Comparison of ENCODE assay signal across 1 cellular context in genomic region chr14:65228436-65228835, GRCh38.
TF ChIP-seq lines count a peak whose summit lies in the region.

No MANE protein-coding gene starts in this region.

TF ChIP-seq in HepG2, 621 proteins besides CTCF, POLR2A, EP300 and RAD21 (continued from another document):
- no peak for TF ChIP-seq FOXO4 (CRISPR knock-in tag; conservative IDR thresholded peaks at IDR 0.05)
- no peak for TF ChIP-seq CCDC6 (CRISPR knock-in tag; IDR thresholded peaks at IDR 0.05)
- no peak for TF ChIP-seq SMARCC2 (IDR thresholded peaks at IDR 0.05)
- TF ChIP-seq PHF8 (CRISPR knock-in tag; IDR thresholded peaks at IDR 0.05): no peak
- no peak for TF ChIP-seq PAXIP1 (CRISPR knock-in tag; conservative IDR thresholded peaks at IDR 0.05)
- TF ChIP-seq NR0B2 (CRISPR knock-in tag; IDR thresholded peaks at IDR 0.05): no peak
- no peak for TF ChIP-seq HMGXB3 (CRISPR knock-in tag; IDR thresholded peaks at IDR 0.05; ENCODE audit: borderline replicate concordance)
- TF ChIP-seq MLLT10 (CRISPR knock-in tag; IDR thresholded peaks at IDR 0.05): no peak
- TF ChIP-seq ZNF660 (CRISPR knock-in tag; IDR thresholded peaks at IDR 0.05; ENCODE audit: borderline replicate concordance, low read depth): no peak
- no peak for TF ChIP-seq REXO4 (CRISPR knock-in tag; IDR thresholded peaks at IDR 0.05; ENCODE audit: borderline replicate concordance)
- TF ChIP-seq ZNF550 (CRISPR knock-in tag; IDR thresholded peaks at IDR 0.05; ENCODE audit: borderline replicate concordance): no peak
- no peak for TF ChIP-seq ETS1 (CRISPR knock-in tag; IDR thresholded peaks at IDR 0.05)
- TF ChIP-seq NFKBIZ (CRISPR knock-in tag; IDR thresholded peaks at IDR 0.05): no peak
- no peak for TF ChIP-seq TFDP2 (CRISPR knock-in tag; IDR thresholded peaks at IDR 0.05)
TF ChIP-seq in HepG2: peak in this region for 0.
